ENCODE assay signal across 11 cellular contexts in the genomic region with DNA sequence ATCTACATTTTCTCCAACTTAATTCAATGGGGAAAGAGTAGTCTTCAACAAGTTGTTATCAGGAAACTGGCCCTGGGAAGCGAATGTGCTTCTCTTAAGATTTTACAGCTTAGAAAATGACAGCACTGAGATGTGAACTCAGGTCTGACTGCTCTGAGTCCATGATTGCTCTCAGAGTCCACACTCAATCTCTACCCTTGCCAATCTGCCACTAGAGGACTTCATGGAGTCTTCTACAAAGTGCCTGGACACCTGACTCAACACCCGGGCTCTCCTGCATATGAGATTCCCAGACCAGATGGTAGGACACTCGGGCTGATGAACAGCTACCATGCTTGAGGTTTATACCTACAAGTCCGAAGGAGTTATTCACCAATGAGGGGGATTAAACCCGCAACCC.
DNase-seq lines count a peak whose midpoint lies in the region; ATAC-seq and TF ChIP-seq lines count a peak whose summit lies in the region.
"Had no signal": no experiment of that assay in that cellular context is flagged by ENCODE, and none has a peak within 500 bp of the region (broad histone marks: within the 10 kb centered on the region; RNA-seq: fewer than 3 reads in every experiment).

No MANE protein-coding gene starts in this region.

- no peak overlapping the region for H3K4me3 ChIP-seq in MG63
- H3K4me3 ChIP-seq: coronary artery had no signal

- TF ChIP-seq CTCF in GM10266 (IDR thresholded peaks at IDR 0.05; ENCODE audit: control insufficient read depth, insufficient read depth, low read depth, missing control alignments) = peak; percentile 30

- no peaks in the 10 kb centered on the region for H3K27me3 ChIP-seq in MG63

- peak; percentile 16 for ATAC-seq in GM21381 (IDR thresholded peaks at IDR 0.05; ENCODE audit: unreplicated experiment)
- peak; percentile 26 for ATAC-seq in HG03432 (IDR thresholded peaks at IDR 0.05; ENCODE audit: unreplicated experiment)
- ATAC-seq in left colon = peak; percentile 63

- no peaks in the 10 kb centered on the region for H3K9me3 ChIP-seq in MG63

- no peaks in the 10 kb centered on the region for H3K36me3 ChIP-seq in MG63

- no peak for DNase-seq in GM10266 (ENCODE audit: extremely low spot score)
- no peak for DNase-seq in left colon
- no peak for DNase-seq in NCI-H146 (lab: John Stamatoyannopoulos, UW)
- no peak for DNase-seq in MG63
- DNase-seq in NCI-H2227 (lab: John Stamatoyannopoulos, UW; ENCODE audit: unreplicated experiment) = no peak
- DNase-seq in NCI-H1417 (lab: John Stamatoyannopoulos, UW) = no peak
- DNase-seq: NCI-H774, nucleus accumbens had no signal

- intact Hi-C loops in left colon (cut with DNase I, micrococcal nuclease) = no loop called here
